Comparison of ENCODE assay signal across 27 cellular contexts in genomic region chr5:167339205-167339604, GRCh38.
DNase-seq lines count a peak whose midpoint lies in the region; ATAC-seq and TF ChIP-seq lines count a peak whose summit lies in the region.
"Had no signal": no experiment of that assay in that cellular context is flagged by ENCODE, and none has a peak within 500 bp of the region (broad histone marks: within the 10 kb centered on the region; RNA-seq: fewer than 3 reads in every experiment).

No MANE protein-coding gene starts in this region.

- intact Hi-C loops in testis (cut with DNase I; ENCODE audit: low total_unique reads), result no loop called here

- no peaks in the 10 kb centered on the region for H3K9me3 Mint-ChIP-seq in endodermal cell

- no peak for TF ChIP-seq POLR2A in testis (IDR thresholded peaks at IDR 0.05)

- DNase-seq in A172 (ENCODE audit: low spot score), result peak; percentile 46
- peak; percentile 36 for DNase-seq in HT1080 (ENCODE audit: low read depth)
- DNase-seq in SW480 (ENCODE audit: low spot score), result peak; percentile 39
- DNase-seq in glomerular visceral epithelial cell (ENCODE audit: extremely low spot score), result peak; percentile 4
- no peak for DNase-seq in endodermal cell
- DNase-seq in testis, result no peak
- DNase-seq: 8988T, DMS79, GOT3, HCEC 1CT, IMR-90, MV-4-11, NCI-H1694, NCI-H2081, NCI-H2171, NCI-H345, NCI-H524, NCI-H82, OCI-M1, SHP77, T-cell had no signal

- H3K27me3 ChIP-seq in endodermal cell (ENCODE audit: control insufficient read depth, insufficient read depth, low read length, poor library complexity, severe bottlenecking), result no peaks in the 10 kb centered on the region
- H3K27me3 ChIP-seq in testis, result no peaks in the 10 kb centered on the region

- no peak for TF ChIP-seq CTCF in endodermal cell (conservative IDR thresholded peaks at IDR 0.05)
- no peak for TF ChIP-seq CTCF in testis (IDR thresholded peaks at IDR 0.05)

- no peaks in the 10 kb centered on the region for H3K27me3 Mint-ChIP-seq in endodermal cell (ENCODE audit: insufficient read depth)
- H3K27me3 Mint-ChIP-seq: B cell, T-cell had no signal

- H3K36me3 Mint-ChIP-seq in endodermal cell (ENCODE audit: low read depth), result no peaks in the 10 kb centered on the region
- H3K36me3 Mint-ChIP-seq: CD14-positive monocyte, T-cell had no signal

- 100% methylated on average over 1 of the region's 1 CpG for WGBS in endodermal cell (ENCODE audit: insufficient coverage in 1 of 2, insufficient read length in 1 of 2), 2 experiments
- 89 to 97% methylated on average over 1 of the region's 1 CpG for WGBS in testis, 2 donors

- H3K9ac ChIP-seq in endodermal cell (ENCODE audit: extremely low read depth, low read length, poor library complexity, severe bottlenecking), result no peak overlapping the region
- H3K9ac ChIP-seq: KMS-11 had no signal

- no peaks in the 10 kb centered on the region for H3K36me3 ChIP-seq in endodermal cell (ENCODE audit: control insufficient read depth, insufficient read depth, low read length)
- no peaks in the 10 kb centered on the region for H3K36me3 ChIP-seq in testis (ENCODE audit: low read depth, missing control alignments)

- no peak for ATAC-seq in GM21825 (IDR thresholded peaks at IDR 0.05; ENCODE audit: unreplicated experiment)
- ATAC-seq in HG03442 (IDR thresholded peaks at IDR 0.05; ENCODE audit: unreplicated experiment), result no peak
- ATAC-seq: T-cell had no signal

- peaks cover 14% of the 10 kb centered on the region for H3K4me1 Mint-ChIP-seq in endodermal cell
- H3K4me1 Mint-ChIP-seq: B cell, CD14-positive monocyte, T-cell had no signal

- H3K27ac ChIP-seq in endodermal cell (ENCODE audit: low read depth, low read length) (no peak overlapping the region), testis (no peak overlapping the region)
- H3K27ac ChIP-seq: KMS-11, SK-N-MC had no signal

- no peak overlapping the region for H3K4me3 Mint-ChIP-seq in endodermal cell
- H3K4me3 Mint-ChIP-seq: B cell, CD14-positive monocyte, T-cell had no signal

- no peak overlapping the region for H3K4me3 ChIP-seq in endodermal cell (ENCODE audit: low read length)
- no peak overlapping the region for H3K4me3 ChIP-seq in testis
- H3K4me3 ChIP-seq: SK-N-MC had no signal

- H3K4me1 ChIP-seq in endodermal cell (ENCODE audit: control insufficient read depth, insufficient read depth, low read length), result no peaks in the 10 kb centered on the region
- H3K4me1 ChIP-seq in testis, result no peaks in the 10 kb centered on the region

- H3K27ac Mint-ChIP-seq in endodermal cell, result no peak overlapping the region
- H3K27ac Mint-ChIP-seq: B cell, CD14-positive monocyte, T-cell had no signal

- H3K9me3 ChIP-seq in endodermal cell (ENCODE audit: control insufficient read depth, low read length) (no peaks in the 10 kb centered on the region), testis (no peaks in the 10 kb centered on the region)

Comparison
In these comparisons a context has a peak if more than half of its experiments do, and no peak if none do; other contexts are left out.
1. DNase-seq: peak in A172 (single experiment), HT1080 (single experiment), SW480 (single experiment) and glomerular visceral epithelial cell (single experiment); none in endodermal cell (single experiment) and testis (single experiment).